ENCODE assay signal across 8 cellular contexts in genomic region chr19:40807147-40808020, GRCh38. TPM values are rescaled to one million over a fixed set of nuclear protein-coding genes. Genes with fewer than 3 reads are reported as not detected.
DNase-seq lines count a peak whose midpoint lies in the region; ATAC-seq lines count a peak whose summit lies in the region.

No MANE protein-coding gene starts in this region.

- H3K27ac Mint-ChIP-seq in natural killer cell treated with Interleukin-12 subunit alpha and Interleukin-12 subunit beta and Interleukin-15 and Interleukin-18, amount 100 ng/mL, for 72 hours, result peak overlapping the region; percentile 87 to 97

- no peaks in the 10 kb centered on the region for H3K9me3 Mint-ChIP-seq in natural killer cell treated with Interleukin-12 subunit alpha and Interleukin-12 subunit beta and Interleukin-15 and Interleukin-18, amount 100 ng/mL, for 72 hours

- no peak for ATAC-seq in natural killer cell treated with Interleukin-12 subunit alpha and Interleukin-12 subunit beta and Interleukin-15 and Interleukin-18, amount 100 ng/mL, for 72 hours
- no peak for ATAC-seq in HG02884 (IDR thresholded peaks at IDR 0.05; ENCODE audit: unreplicated experiment)

- H3K36me3 Mint-ChIP-seq in natural killer cell treated with Interleukin-12 subunit alpha and Interleukin-12 subunit beta and Interleukin-15 and Interleukin-18, amount 100 ng/mL, for 72 hours, result peaks cover 2% of the 10 kb centered on the region

- peak; percentile 52 for DNase-seq in Caki2 (ENCODE audit: low read depth)
- DNase-seq in HuH-7.5 (ENCODE audit: low spot score), result peak; percentile 80
- no peak for DNase-seq in caudate nucleus (lab: John Stamatoyannopoulos, UW)
- DNase-seq in natural killer cell treated with Interleukin-12 subunit alpha and Interleukin-12 subunit beta and Interleukin-15 and Interleukin-18, amount 100 ng/mL, for 72 hours (ENCODE audit: low spot score), result no peak
- DNase-seq in NK-92 treated with Interleukin-12 subunit alpha and Interleukin-12 subunit beta, amount 100 ng/mL, for 24 hours (lab: John Stamatoyannopoulos, UW), result no peak
- no peak for DNase-seq in NCI-H1694 (lab: John Stamatoyannopoulos, UW)
- DNase-seq in kidney glomerular epithelial cell (lab: John Stamatoyannopoulos, UW), result no peak

- peak overlapping the region; percentile 96 for H3K27ac ChIP-seq in caudate nucleus (ENCODE audit: low read depth, low read length)

- no peaks in the 10 kb centered on the region for H3K27me3 Mint-ChIP-seq in natural killer cell treated with Interleukin-12 subunit alpha and Interleukin-12 subunit beta and Interleukin-15 and Interleukin-18, amount 100 ng/mL, for 72 hours

- H3K4me1 Mint-ChIP-seq in natural killer cell treated with Interleukin-12 subunit alpha and Interleukin-12 subunit beta and Interleukin-15 and Interleukin-18, amount 100 ng/mL, for 72 hours (ENCODE audit: low read depth in 2 of 2), result peaks cover 75 to 79% of the 10 kb centered on the region in 2 donors

- peak overlapping the region; percentile 73 for H3K4me3 Mint-ChIP-seq in natural killer cell treated with Interleukin-12 subunit alpha and Interleukin-12 subunit beta and Interleukin-15 and Interleukin-18, amount 100 ng/mL, for 72 hours

- in situ Hi-C loops in Caki2 (cut with HindIII; ENCODE audit: low pct_unique_long_range_greater_than_20kb, low sequenced_read_pairs), result no loop called here

RNA-seq across cellular contexts. Expression of gene EGLN2, which starts 8.4 kb away (rescaled TPM):
- 98.8 and 138 TPM in 2 replicates for total RNA-seq in Caki2 (2014; rRNA removed; shearing (Covaris generic); ENCODE audit: low replicate concordance)
- total RNA-seq in natural killer cell treated with Interleukin-12 subunit alpha and Interleukin-12 subunit beta and Interleukin-15 and Interleukin-18, amount 100 ng/mL, for 72 hours, result 100 to 1,000 TPM; 119 to 136 TPM

RNA-seq across cellular contexts. Expression of gene RAB4B, which starts 29.3 kb away (rescaled TPM):
- 62.7 and 79.7 TPM in 2 replicates for total RNA-seq in Caki2 (2014; rRNA removed; shearing (Covaris generic); ENCODE audit: low replicate concordance)
- 100 to 1,000 TPM in 1 of 2 donors, 10 to 100 TPM in 1; 83.3 to 128 TPM for total RNA-seq in natural killer cell treated with Interleukin-12 subunit alpha and Interleukin-12 subunit beta and Interleukin-15 and Interleukin-18, amount 100 ng/mL, for 72 hours

RNA-seq across cellular contexts. Expression of gene MIA, which starts 32.1 kb away (rescaled TPM):
- total RNA-seq in Caki2 (2014; rRNA removed; shearing (Covaris generic); ENCODE audit: low replicate concordance), result not detected in 2 replicates
- 1 to 10 TPM; 1.1 to 2.4 TPM for total RNA-seq in natural killer cell treated with Interleukin-12 subunit alpha and Interleukin-12 subunit beta and Interleukin-15 and Interleukin-18, amount 100 ng/mL, for 72 hours

RNA-seq across cellular contexts. Expression of gene CYP2A6, which starts 42.9 kb away (rescaled TPM):
- not detected in 2 replicates for total RNA-seq in Caki2 (2014; rRNA removed; shearing (Covaris generic); ENCODE audit: low replicate concordance)
- total RNA-seq in natural killer cell treated with Interleukin-12 subunit alpha and Interleukin-12 subunit beta and Interleukin-15 and Interleukin-18, amount 100 ng/mL, for 72 hours, result not detected

RNA-seq across cellular contexts. Expression of gene SNRPA, which starts 56.4 kb away (rescaled TPM):
- total RNA-seq in Caki2 (2014; rRNA removed; shearing (Covaris generic); ENCODE audit: low replicate concordance), result 51.1 and 64.3 TPM in 2 replicates
- total RNA-seq in natural killer cell treated with Interleukin-12 subunit alpha and Interleukin-12 subunit beta and Interleukin-15 and Interleukin-18, amount 100 ng/mL, for 72 hours, result 100 to 1,000 TPM in 1 of 2 donors, 10 to 100 TPM in 1; 95.5 to 191 TPM

Comparison
In these comparisons a context has a peak if more than half of its experiments do, and no peak if none do; other contexts are left out.
1. DNase-seq: peak in Caki2 (single experiment) and HuH-7.5 (single experiment); none in caudate nucleus (0 of 61), natural killer cell treated with Interleukin-12 subunit alpha and Interleukin-12 subunit beta and Interleukin-15 and Interleukin-18, amount 100 ng/mL, for 72 hours (single experiment), NK-92 treated with Interleukin-12 subunit alpha and Interleukin-12 subunit beta, amount 100 ng/mL, for 24 hours (single experiment), NCI-H1694 (single experiment) and kidney glomerular epithelial cell (single experiment).